Comparison of ENCODE assay signal across 1 cellular context in genomic region chr2:43136011-43136799, GRCh38.
TF ChIP-seq lines count a peak whose summit lies in the region.

No MANE protein-coding gene starts in this region.

TF ChIP-seq in H1, 55 proteins besides CTCF, POLR2A, EP300 and RAD21 (continued from another document):
- no peak for TF ChIP-seq ATF2 (IDR thresholded peaks at IDR 0.05; ENCODE audit: low read length)
- no peak for TF ChIP-seq KDM5A (IDR thresholded peaks at IDR 0.05; ENCODE audit: low read length)
- TF ChIP-seq JUND (IDR thresholded peaks at IDR 0.05; ENCODE audit: low read length), result no peak
- no peak for TF ChIP-seq TCF12 (IDR thresholded peaks at IDR 0.05; ENCODE audit: low read depth, low read length)
- TF ChIP-seq, protein P1, sequence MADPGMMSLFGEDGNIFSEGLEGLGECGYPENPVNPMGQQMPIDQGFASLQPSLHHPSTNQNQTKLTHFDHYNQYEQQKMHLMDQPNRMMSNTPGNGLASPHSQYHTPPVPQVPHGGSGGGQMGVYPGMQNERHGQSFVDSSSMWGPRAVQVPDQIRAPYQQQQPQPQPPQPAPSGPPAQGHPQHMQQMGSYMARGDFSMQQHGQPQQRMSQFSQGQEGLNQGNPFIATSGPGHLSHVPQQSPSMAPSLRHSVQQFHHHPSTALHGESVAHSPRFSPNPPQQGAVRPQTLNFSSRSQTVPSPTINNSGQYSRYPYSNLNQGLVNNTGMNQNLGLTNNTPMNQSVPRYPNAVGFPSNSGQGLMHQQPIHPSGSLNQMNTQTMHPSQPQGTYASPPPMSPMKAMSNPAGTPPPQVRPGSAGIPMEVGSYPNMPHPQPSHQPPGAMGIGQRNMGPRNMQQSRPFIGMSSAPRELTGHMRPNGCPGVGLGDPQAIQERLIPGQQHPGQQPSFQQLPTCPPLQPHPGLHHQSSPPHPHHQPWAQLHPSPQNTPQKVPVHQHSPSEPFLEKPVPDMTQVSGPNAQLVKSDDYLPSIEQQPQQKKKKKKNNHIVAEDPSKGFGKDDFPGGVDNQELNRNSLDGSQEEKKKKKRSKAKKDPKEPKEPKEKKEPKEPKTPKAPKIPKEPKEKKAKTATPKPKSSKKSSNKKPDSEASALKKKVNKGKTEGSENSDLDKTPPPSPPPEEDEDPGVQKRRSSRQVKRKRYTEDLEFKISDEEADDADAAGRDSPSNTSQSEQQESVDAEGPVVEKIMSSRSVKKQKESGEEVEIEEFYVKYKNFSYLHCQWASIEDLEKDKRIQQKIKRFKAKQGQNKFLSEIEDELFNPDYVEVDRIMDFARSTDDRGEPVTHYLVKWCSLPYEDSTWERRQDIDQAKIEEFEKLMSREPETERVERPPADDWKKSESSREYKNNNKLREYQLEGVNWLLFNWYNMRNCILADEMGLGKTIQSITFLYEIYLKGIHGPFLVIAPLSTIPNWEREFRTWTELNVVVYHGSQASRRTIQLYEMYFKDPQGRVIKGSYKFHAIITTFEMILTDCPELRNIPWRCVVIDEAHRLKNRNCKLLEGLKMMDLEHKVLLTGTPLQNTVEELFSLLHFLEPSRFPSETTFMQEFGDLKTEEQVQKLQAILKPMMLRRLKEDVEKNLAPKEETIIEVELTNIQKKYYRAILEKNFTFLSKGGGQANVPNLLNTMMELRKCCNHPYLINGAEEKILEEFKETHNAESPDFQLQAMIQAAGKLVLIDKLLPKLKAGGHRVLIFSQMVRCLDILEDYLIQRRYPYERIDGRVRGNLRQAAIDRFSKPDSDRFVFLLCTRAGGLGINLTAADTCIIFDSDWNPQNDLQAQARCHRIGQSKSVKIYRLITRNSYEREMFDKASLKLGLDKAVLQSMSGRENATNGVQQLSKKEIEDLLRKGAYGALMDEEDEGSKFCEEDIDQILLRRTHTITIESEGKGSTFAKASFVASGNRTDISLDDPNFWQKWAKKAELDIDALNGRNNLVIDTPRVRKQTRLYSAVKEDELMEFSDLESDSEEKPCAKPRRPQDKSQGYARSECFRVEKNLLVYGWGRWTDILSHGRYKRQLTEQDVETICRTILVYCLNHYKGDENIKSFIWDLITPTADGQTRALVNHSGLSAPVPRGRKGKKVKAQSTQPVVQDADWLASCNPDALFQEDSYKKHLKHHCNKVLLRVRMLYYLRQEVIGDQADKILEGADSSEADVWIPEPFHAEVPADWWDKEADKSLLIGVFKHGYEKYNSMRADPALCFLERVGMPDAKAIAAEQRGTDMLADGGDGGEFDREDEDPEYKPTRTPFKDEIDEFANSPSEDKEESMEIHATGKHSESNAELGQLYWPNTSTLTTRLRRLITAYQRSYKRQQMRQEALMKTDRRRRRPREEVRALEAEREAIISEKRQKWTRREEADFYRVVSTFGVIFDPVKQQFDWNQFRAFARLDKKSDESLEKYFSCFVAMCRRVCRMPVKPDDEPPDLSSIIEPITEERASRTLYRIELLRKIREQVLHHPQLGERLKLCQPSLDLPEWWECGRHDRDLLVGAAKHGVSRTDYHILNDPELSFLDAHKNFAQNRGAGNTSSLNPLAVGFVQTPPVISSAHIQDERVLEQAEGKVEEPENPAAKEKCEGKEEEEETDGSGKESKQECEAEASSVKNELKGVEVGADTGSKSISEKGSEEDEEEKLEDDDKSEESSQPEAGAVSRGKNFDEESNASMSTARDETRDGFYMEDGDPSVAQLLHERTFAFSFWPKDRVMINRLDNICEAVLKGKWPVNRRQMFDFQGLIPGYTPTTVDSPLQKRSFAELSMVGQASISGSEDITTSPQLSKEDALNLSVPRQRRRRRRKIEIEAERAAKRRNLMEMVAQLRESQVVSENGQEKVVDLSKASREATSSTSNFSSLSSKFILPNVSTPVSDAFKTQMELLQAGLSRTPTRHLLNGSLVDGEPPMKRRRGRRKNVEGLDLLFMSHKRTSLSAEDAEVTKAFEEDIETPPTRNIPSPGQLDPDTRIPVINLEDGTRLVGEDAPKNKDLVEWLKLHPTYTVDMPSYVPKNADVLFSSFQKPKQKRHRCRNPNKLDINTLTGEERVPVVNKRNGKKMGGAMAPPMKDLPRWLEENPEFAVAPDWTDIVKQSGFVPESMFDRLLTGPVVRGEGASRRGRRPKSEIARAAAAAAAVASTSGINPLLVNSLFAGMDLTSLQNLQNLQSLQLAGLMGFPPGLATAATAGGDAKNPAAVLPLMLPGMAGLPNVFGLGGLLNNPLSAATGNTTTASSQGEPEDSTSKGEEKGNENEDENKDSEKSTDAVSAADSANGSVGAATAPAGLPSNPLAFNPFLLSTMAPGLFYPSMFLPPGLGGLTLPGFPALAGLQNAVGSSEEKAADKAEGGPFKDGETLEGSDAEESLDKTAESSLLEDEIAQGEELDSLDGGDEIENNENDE (IDR thresholded peaks at IDR 0.05; ENCODE audit: insufficient replicate concordance, low read length), result no peak
- no peak for TF ChIP-seq HDAC6 (IDR thresholded peaks at IDR 0.05; ENCODE audit: low read depth, low read length)
- no peak for TF ChIP-seq CTBP2 (IDR thresholded peaks at IDR 0.05; ENCODE audit: borderline replicate concordance, insufficient read depth, insufficient read length, low read length)
- no peak for TF ChIP-seq CHD1 (IDR thresholded peaks at IDR 0.05; ENCODE audit: low read depth, low read length)
- no peak for TF ChIP-seq POLR2AphosphoS5 (IDR thresholded peaks at IDR 0.05; ENCODE audit: low read depth, low read length)
- TF ChIP-seq USF2 (IDR thresholded peaks at IDR 0.05; ENCODE audit: low read length), result no peak
- no peak for TF ChIP-seq SIRT6 (IDR thresholded peaks at IDR 0.05; ENCODE audit: low read length)
- TF ChIP-seq RNF2 (IDR thresholded peaks at IDR 0.05; ENCODE audit: borderline replicate concordance, low read depth, low read length, missing control alignments, poor library complexity, severe bottlenecking), result no peak
- TF ChIP-seq SRF (IDR thresholded peaks at IDR 0.05; ENCODE audit: low read depth, low read length), result no peak
- no peak for TF ChIP-seq EZH2 (IDR thresholded peaks at IDR 0.05; ENCODE audit: low read depth, low read length, severe bottlenecking)
- no peak for TF ChIP-seq SAP30 (IDR thresholded peaks at IDR 0.05; ENCODE audit: insufficient read depth, insufficient replicate concordance, low read length)
